Comparison of ENCODE assay signal across 7 cellular contexts in genomic region chr3:70120360-70120966, GRCh38.
DNase-seq lines count a peak whose midpoint lies in the region; ATAC-seq and TF ChIP-seq lines count a peak whose summit lies in the region.

No MANE protein-coding gene starts in this region.

- no peaks in the 10 kb centered on the region for H3K36me3 ChIP-seq in body of pancreas (replicated peaks in 1 of 2; ENCODE audit: insufficient read depth in 1 of 2, low read depth in 2 of 2)

- intact Hi-C loops in body of pancreas (cut with DNase I), result no loop called here

- H3K27me3 ChIP-seq in body of pancreas, result no peaks in the 10 kb centered on the region

- 57 to 60% methylated on average over 11 of the region's 11 CpGs for WGBS in body of pancreas, 2 donors

- no peak overlapping the region for H3K27ac ChIP-seq in body of pancreas

- TF ChIP-seq CTCF in GM12873 (IDR thresholded peaks at IDR 0.05; ENCODE audit: insufficient read depth, low read depth, low read length, missing control alignments), result peak; percentile 98
- TF ChIP-seq CTCF in body of pancreas (IDR thresholded peaks at IDR 0.05), result peak; percentile 56 to 81 (median 73)

- H3K9me3 ChIP-seq in body of pancreas, result no peaks in the 10 kb centered on the region

- H3K4me3 ChIP-seq in body of pancreas, result no peak overlapping the region

- ATAC-seq in GM21723 (IDR thresholded peaks at IDR 0.05; ENCODE audit: unreplicated experiment), result peak; percentile 99
- peak; percentile 83 for ATAC-seq in body of pancreas

- peaks cover 7% of the 10 kb centered on the region for H3K4me1 ChIP-seq in body of pancreas

- DNase-seq in HuH-7.5 (ENCODE audit: low spot score) (peak; percentile 10), SW480 (ENCODE audit: low spot score) (peak; percentile 51), body of pancreas (peak; percentile 86 to 94 (median 88)), left kidney (ENCODE audit: low read depth, low spot score) (peak; percentile 37)
- DNase-seq in stimulated activated CD8-positive, alpha-beta memory T cell treated with anti-CD3 and anti-CD28 coated beads, Interleukin-4, amount 100 ng/mL, for 48 hours, result peak; percentile 83

- TF ChIP-seq POLR2A in body of pancreas (IDR thresholded peaks at IDR 0.05), result no peak

Comparison
In these comparisons a context has a peak if more than half of its experiments do, and no peak if none do; other contexts are left out.
1. DNase-seq: peak in every context shown above with its lines; median percentile 88 in body of pancreas; 83 in stimulated activated CD8-positive, alpha-beta memory T cell treated with anti-CD3 and anti-CD28 coated beads, Interleukin-4, amount 100 ng/mL, for 48 hours; 51 in SW480; 37 in left kidney; 10 in HuH-7.5.